18 cellular contexts compared by ENCODE assay signal in genomic region chr16:851209-851810, GRCh38. TPM values are rescaled to one million over a fixed set of nuclear protein-coding genes. Genes with fewer than 3 reads are reported as not detected.
DNase-seq lines count a peak whose midpoint lies in the region; ATAC-seq lines count a peak whose summit lies in the region.
"Had no signal": no experiment of that assay in that cellular context is flagged by ENCODE, and none has a peak within 500 bp of the region (broad histone marks: within the 10 kb centered on the region; RNA-seq: fewer than 3 reads in every experiment).

No MANE protein-coding gene starts in this region.

- no peak overlapping the region for H2BK5ac ChIP-seq in neuronal stem cell (ENCODE audit: low read length)

- no peak overlapping the region for H3K27ac Mint-ChIP-seq in stimulated activated naive CD8-positive, alpha-beta T cell treated with anti-CD3 and anti-CD28 coated beads, Interleukin-15, amount 100 ng/mL, for 72 hours
- H3K27ac Mint-ChIP-seq: CD4-positive, alpha-beta memory T cell; GM23338 had no signal

- H2BK15ac ChIP-seq in neuronal stem cell (ENCODE audit: low read length), result no peak overlapping the region

- H3K4me2 ChIP-seq in neuronal stem cell (ENCODE audit: insufficient read depth, low read length, poor library complexity, severe bottlenecking), result no peak overlapping the region
- H3K4me2 ChIP-seq: GM23338 had no signal

- peak overlapping the region; percentile 33 for H2BK12ac ChIP-seq in neuronal stem cell (ENCODE audit: low read length)

- peaks cover 24 to 46% of the 10 kb centered on the region in 2 donors for H3K9me3 ChIP-seq in neuronal stem cell (replicated peaks in 1 of 2; ENCODE audit: control insufficient read depth in 2 of 2, insufficient read depth in 1 of 2, low read depth in 1 of 2, low read length in 2 of 2)

- peaks cover 0 to 11% of the 10 kb centered on the region in 2 donors for H3K9me3 Mint-ChIP-seq in stimulated activated naive CD8-positive, alpha-beta T cell treated with anti-CD3 and anti-CD28 coated beads, Interleukin-15, amount 100 ng/mL, for 72 hours
- no peaks in the 10 kb centered on the region for H3K9me3 Mint-ChIP-seq in activated T-cell treated with anti-CD3 and anti-CD28 coated beads, Interleukin-2, amount 50 U/mL, for 4 hours

- no peak overlapping the region for H3K4me3 Mint-ChIP-seq in stimulated activated naive CD8-positive, alpha-beta T cell treated with anti-CD3 and anti-CD28 coated beads, Interleukin-15, amount 100 ng/mL, for 72 hours
- no peak overlapping the region for H3K4me3 Mint-ChIP-seq in activated T-cell treated with anti-CD3 and anti-CD28 coated beads, Interleukin-2, amount 50 U/mL, for 4 hours
- H3K4me3 Mint-ChIP-seq: CD4-positive, alpha-beta memory T cell; GM23338 had no signal

- no peaks in the 10 kb centered on the region for H3K27me3 Mint-ChIP-seq in stimulated activated naive CD8-positive, alpha-beta T cell treated with anti-CD3 and anti-CD28 coated beads, Interleukin-15, amount 100 ng/mL, for 72 hours
- no peaks in the 10 kb centered on the region for H3K27me3 Mint-ChIP-seq in activated T-cell treated with anti-CD3 and anti-CD28 coated beads, Interleukin-2, amount 50 U/mL, for 4 hours (ENCODE audit: low read depth)
- H3K27me3 Mint-ChIP-seq: CD4-positive, alpha-beta memory T cell had no signal

- H3K9ac ChIP-seq in neuronal stem cell (ENCODE audit: low read depth, low read length, poor library complexity), result no peak overlapping the region

- no peak for DNase-seq in stimulated activated naive CD8-positive, alpha-beta T cell treated with anti-CD3 and anti-CD28 coated beads, Interleukin-15, amount 100 ng/mL, for 72 hours
- DNase-seq in stimulated activated naive CD8-positive, alpha-beta T cell treated with anti-CD3 and anti-CD28 coated beads, Interleukin-15, Interleukin-2, amounts not matched to agents 100 U/mL and 50 U/mL, for 24 hours, result no peak
- DNase-seq in neuronal stem cell (ENCODE audit: low spot score), result no peak
- DNase-seq in activated T-cell treated with anti-CD3 and anti-CD28 coated beads, Interleukin-2, amount 50 U/mL, for 4 hours, result no peak
- no peak for DNase-seq in CD1c-positive myeloid dendritic cell (ENCODE audit: extremely low spot score)
- DNase-seq: ACHN; BE2C; CD4-positive, alpha-beta memory T cell; DMS153; DMS79; GDM1; HCEC 1CT; IMR-90 had no signal

- no peaks in the 10 kb centered on the region for H3K4me1 ChIP-seq in neuronal stem cell (ENCODE audit: control insufficient read depth in 2 of 2, insufficient read depth in 1 of 2, low read depth in 1 of 2, low read length in 2 of 2)
- H3K4me1 ChIP-seq: BE2C had no signal

- no peak overlapping the region for H4K91ac ChIP-seq in neuronal stem cell (ENCODE audit: low read depth, low read length, poor library complexity)

- no peaks in the 10 kb centered on the region for H3K4me1 Mint-ChIP-seq in stimulated activated naive CD8-positive, alpha-beta T cell treated with anti-CD3 and anti-CD28 coated beads, Interleukin-15, amount 100 ng/mL, for 72 hours
- H3K4me1 Mint-ChIP-seq in activated T-cell treated with anti-CD3 and anti-CD28 coated beads, Interleukin-2, amount 50 U/mL, for 4 hours (ENCODE audit: low read depth), result no peaks in the 10 kb centered on the region
- H3K4me1 Mint-ChIP-seq: GM23338 had no signal

- H3K14ac ChIP-seq in neuronal stem cell (ENCODE audit: low read length), result no peak overlapping the region

- no peak overlapping the region for H3K23ac ChIP-seq in neuronal stem cell (ENCODE audit: low read depth, low read length, poor library complexity)

- H3K36me3 Mint-ChIP-seq in activated T-cell treated with anti-CD3 and anti-CD28 coated beads, Interleukin-2, amount 50 U/mL, for 4 hours (ENCODE audit: insufficient read depth), result no peaks in the 10 kb centered on the region

- ATAC-seq in stimulated activated naive CD8-positive, alpha-beta T cell treated with anti-CD3 and anti-CD28 coated beads, Interleukin-15, amount 100 ng/mL, for 72 hours, result peak; percentile 35
- no peak for ATAC-seq in stimulated activated naive CD8-positive, alpha-beta T cell treated with anti-CD3 and anti-CD28 coated beads, Interleukin-15, Interleukin-2, amounts not matched to agents 100 U/mL and 50 U/mL, for 24 hours
- ATAC-seq in esophagus mucosa, result peak; percentile 4
- no peak for ATAC-seq in activated T-cell treated with anti-CD3 and anti-CD28 coated beads, Interleukin-2, amount 50 U/mL, for 4 hours
- ATAC-seq in GM19463 (IDR thresholded peaks at IDR 0.05; ENCODE audit: unreplicated experiment), result no peak
- ATAC-seq: GM23338 had no signal

- H3K4ac ChIP-seq in neuronal stem cell (ENCODE audit: low read length), result no peak overlapping the region

- H3K79me1 ChIP-seq in neuronal stem cell (ENCODE audit: low read depth, low read length), result no peaks in the 10 kb centered on the region

- H3K18ac ChIP-seq in neuronal stem cell (ENCODE audit: low read length), result peak overlapping the region; percentile 28

- no peak overlapping the region for H3K27ac ChIP-seq in neuronal stem cell (replicated peaks; ENCODE audit: low read length)
- H3K27ac ChIP-seq: C4-2B had no signal

- no peak overlapping the region for H2AFZ ChIP-seq in neuronal stem cell (ENCODE audit: low read length)
- H2AFZ ChIP-seq: GM23338 had no signal

- no peaks in the 10 kb centered on the region for H3K27me3 ChIP-seq in neuronal stem cell (ENCODE audit: control insufficient read depth in 3 of 3, insufficient read depth in 3 of 3, low read depth in 1 of 3, low read length in 3 of 3)
- H3K27me3 ChIP-seq: BE2C had no signal

- H3K4me3 ChIP-seq in neuronal stem cell (ENCODE audit: low read length in 2 of 2), result peak overlapping the region in 1 of 2 donors; percentile 48
- H3K4me3 ChIP-seq: GM23338 had no signal

- no peak overlapping the region for H2BK120ac ChIP-seq in neuronal stem cell (ENCODE audit: low read depth, low read length)

- no peak overlapping the region for H4K8ac ChIP-seq in neuronal stem cell (ENCODE audit: low read depth, low read length)

- no peak overlapping the region for H2AK5ac ChIP-seq in neuronal stem cell (ENCODE audit: low read depth, low read length)

- H3K36me3 ChIP-seq in neuronal stem cell (replicated peaks in 1 of 2; ENCODE audit: control insufficient read depth in 2 of 2, insufficient read depth in 2 of 2, low read length in 2 of 2), result no peaks in the 10 kb centered on the region
- H3K36me3 ChIP-seq: BE2C had no signal

- WGBS in neuronal stem cell (ENCODE audit: extremely low coverage in 2 of 2, insufficient read length in 2 of 2, insufficient replicate concordance in 1 of 2), 2 donors, result no CpG with 5 or more reads among the region's 11 CpGs

RNA-seq across cellular contexts. Expression of gene GNG13, which starts 50.8 kb away (rescaled TPM):
- total RNA-seq in esophagus mucosa, result not detected
- 0.52 TPM for polyA plus RNA-seq in neuronal stem cell (2013, experiment 1 of 2)
- 0.51 TPM for polyA plus RNA-seq in neuronal stem cell (2013, experiment 2 of 2)
- total RNA-seq in activated T-cell treated with anti-CD3 and anti-CD28 coated beads, Interleukin-2, amount 50 U/mL, for 4 hours, result not detected
- total RNA-seq: CD4-positive, alpha-beta memory T cell; Daoy; GM23338; IMR-90 had no signal
- polyA plus RNA-seq: CD4-positive, alpha-beta memory T cell; IMR-90 had no signal

Comparison
In these comparisons a context has a peak if more than half of its experiments do, and no peak if none do; other contexts are left out.
1. ATAC-seq: peak in stimulated activated naive CD8-positive, alpha-beta T cell treated with anti-CD3 and anti-CD28 coated beads, Interleukin-15, amount 100 ng/mL, for 72 hours (single experiment) and esophagus mucosa (single experiment); none in stimulated activated naive CD8-positive, alpha-beta T cell treated with anti-CD3 and anti-CD28 coated beads, Interleukin-15, Interleukin-2, amounts not matched to agents 100 U/mL and 50 U/mL, for 24 hours (single experiment), activated T-cell treated with anti-CD3 and anti-CD28 coated beads, Interleukin-2, amount 50 U/mL, for 4 hours (0 of 2) and GM19463 (single experiment).